8 cellular contexts compared by ENCODE assay signal in genomic region chr18:59140287-59140885, GRCh38. TPM values are rescaled to one million over a fixed set of nuclear protein-coding genes. Genes with fewer than 3 reads are reported as not detected.
DNase-seq lines count a peak whose midpoint lies in the region; ATAC-seq and TF ChIP-seq lines count a peak whose summit lies in the region.

No MANE protein-coding gene starts in this region.

- H3K36me3 ChIP-seq in Panc1 (ENCODE audit: control insufficient read depth, insufficient read depth, low read length) (peaks cover 3% of the 10 kb centered on the region; the same call in 1 of the 2 replicates), ectodermal cell (ENCODE audit: control insufficient read depth, insufficient read depth, low read length) (no peaks in the 10 kb centered on the region), lower lobe of right lung (no peaks in the 10 kb centered on the region), thymus (ENCODE audit: control insufficient read depth, insufficient read depth) (no peaks in the 10 kb centered on the region)

- TF ChIP-seq CTCF in Panc1 (IDR thresholded peaks at IDR 0.05), result no peak
- no peak for TF ChIP-seq CTCF in lower lobe of right lung (IDR thresholded peaks at IDR 0.05)

- H3K27ac ChIP-seq in Panc1 (ENCODE audit: low read length) (peak overlapping the region; percentile 68), ectodermal cell (ENCODE audit: insufficient read depth, low read depth, low read length, poor library complexity, severe bottlenecking) (no peak overlapping the region), lower lobe of right lung (peak overlapping the region; percentile 84), thymus (ENCODE audit: low read depth) (no peak overlapping the region)

- intact Hi-C loops in Panc1 (cut with micrococcal nuclease; ENCODE audit: unreplicated experiment), result no loop called here
- intact Hi-C loops in lower lobe of right lung (cut with DNase I), result no loop called here

- BruUV-seq in Panc1 (replicated peaks; lab: Mats Ljungman, UMichigan), result no TSS peak

- POLR2A ChIA-PET in Panc1 (lab: Charles Lee), result no interaction called here

- CTCF ChIA-PET in Panc1 (lab: Charles Lee), result no interaction called here

- H3K27me3 ChIP-seq in Panc1 (ENCODE audit: control insufficient read depth, insufficient read depth, low read length) (no peaks in the 10 kb centered on the region), ectodermal cell (ENCODE audit: control insufficient read depth, insufficient read depth, low read length, poor library complexity, severe bottlenecking) (peaks cover 6% of the 10 kb centered on the region), lower lobe of right lung (ENCODE audit: low read depth) (peaks cover 2% of the 10 kb centered on the region), thymus (ENCODE audit: control insufficient read depth, insufficient read depth) (no peaks in the 10 kb centered on the region)

- 5 to 6% methylated on average over 16 of the region's 16 CpGs for WGBS in ectodermal cell, 2 experiments
- 6% methylated on average over 16 of the region's 16 CpGs for WGBS in thymus

- peaks cover 9% of the 10 kb centered on the region; the same call in 1 of the 2 replicates for H3K4me1 ChIP-seq in Panc1 (ENCODE audit: control insufficient read depth, insufficient read depth, low read length)
- H3K4me1 ChIP-seq in ectodermal cell (ENCODE audit: control insufficient read depth, insufficient read depth, low read length), result peaks cover 10% of the 10 kb centered on the region
- peaks cover 15% of the 10 kb centered on the region for H3K4me1 ChIP-seq in lower lobe of right lung
- peaks cover 12% of the 10 kb centered on the region for H3K4me1 ChIP-seq in thymus (ENCODE audit: control insufficient read depth, insufficient read depth, low read length)

- in situ Hi-C loops in Panc1 (cut with HindIII; ENCODE audit: low pct_unique_long_range_greater_than_20kb, low sequenced_read_pairs), result no loop called here

- peak; percentile 5 for ATAC-seq in HG02642 (IDR thresholded peaks at IDR 0.05; ENCODE audit: poor library complexity, unreplicated experiment)
- no peak for ATAC-seq in Panc1
- ATAC-seq in lower lobe of right lung, result peak; percentile 17 to 50
- no peak for ATAC-seq in GM21447 (IDR thresholded peaks at IDR 0.05; ENCODE audit: unreplicated experiment)

- DNase-seq in ELF-1 (ENCODE audit: low read depth, low spot score) (peak; percentile 61), Panc1 (ENCODE audit: low read depth, low spot score) (no peak), lower lobe of right lung (no peak), T-helper 9 cell (no peak)

- H3K9me3 ChIP-seq in Panc1 (ENCODE audit: control insufficient read depth, insufficient read depth, low read depth, low read length), result no peaks in the 10 kb centered on the region
- H3K9me3 ChIP-seq in ectodermal cell (ENCODE audit: control insufficient read depth, low read length), result no peaks in the 10 kb centered on the region
- no peaks in the 10 kb centered on the region for H3K9me3 ChIP-seq in lower lobe of right lung
- H3K9me3 ChIP-seq in thymus (ENCODE audit: control insufficient read depth), result no peaks in the 10 kb centered on the region

- H3K4me3 ChIP-seq in Panc1 (ENCODE audit: low read depth in 2 of 2, low read length in 2 of 2) (peak overlapping the region; percentile 70 to 94), ectodermal cell (ENCODE audit: insufficient read depth, low read depth, low read length) (peak overlapping the region; percentile 69), lower lobe of right lung (peak overlapping the region; percentile 79), thymus (ENCODE audit: low read length) (peak overlapping the region; percentile 81)

RNA-seq across cellular contexts. Expression of gene SEC11C, which starts 0.7 kb away (rescaled TPM):
- total RNA-seq in Panc1 (2021; ENCODE audit: unreplicated experiment) (48.3 TPM), lower lobe of right lung (76.3 TPM)
- 41.2 TPM for polyA plus RNA-seq in Panc1 (2012; ENCODE audit: insufficient read length)
- 33.1 TPM for polyA plus RNA-seq in ectodermal cell (2013, experiment 1 of 4)
- 36.4 TPM for polyA plus RNA-seq in ectodermal cell (2013, experiment 2 of 4)
- polyA plus RNA-seq in ectodermal cell (2013, experiment 3 of 4), result 28.0 TPM
- polyA plus RNA-seq in ectodermal cell (2013, experiment 4 of 4), result 29.0 TPM
- 86.0 TPM for polyA plus RNA-seq in thymus

Comparison
In these comparisons a context has a peak if more than half of its experiments do, and no peak if none do; other contexts are left out.
1. ATAC-seq: peak in HG02642 (single experiment) and lower lobe of right lung (2 of 2); none in Panc1 (single experiment) and GM21447 (single experiment).
2. H3K27ac ChIP-seq: peak in Panc1 (single experiment) and lower lobe of right lung (single experiment); none in ectodermal cell (single experiment) and thymus (single experiment).
3. Peak in every context shown above with its lines, with median percentiles within 50 percentile points of each other: H3K4me3 ChIP-seq.